8 cellular contexts compared by ENCODE assay signal in the genomic region with DNA sequence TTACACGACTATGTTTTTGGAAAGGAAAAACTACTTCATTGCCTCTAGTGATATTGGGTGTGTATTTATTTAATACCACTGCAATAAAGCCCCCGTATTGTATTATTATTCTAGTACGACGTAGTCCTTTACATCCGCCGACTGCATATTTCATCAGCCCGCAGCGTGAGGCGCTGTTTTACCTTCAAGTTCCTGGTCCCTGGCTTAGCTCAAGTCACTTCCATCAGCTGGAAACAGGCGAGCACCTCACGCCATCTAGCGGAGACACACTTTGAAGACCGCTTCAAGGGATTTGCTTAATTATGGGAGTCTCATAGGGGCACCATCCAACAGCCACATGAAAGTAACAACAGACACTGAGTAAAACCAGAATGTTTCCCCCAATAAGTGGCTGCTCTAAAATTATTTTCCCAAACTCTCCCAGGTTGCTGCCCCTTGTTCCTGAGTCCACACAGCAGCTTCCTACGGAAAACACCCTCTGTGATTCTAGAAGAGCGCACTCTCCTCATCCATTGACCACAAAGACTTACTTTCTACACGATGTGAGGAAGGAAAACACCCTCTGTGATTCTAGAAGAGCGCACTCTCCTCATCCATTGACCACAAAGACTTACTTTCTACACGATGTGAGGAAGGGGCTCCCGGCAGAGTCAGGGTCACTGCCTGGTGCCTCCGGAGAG. TPM values are rescaled to one million over a fixed set of nuclear protein-coding genes. Genes with fewer than 3 reads are reported as not detected.
A peak's percentile ranks its signal among the peaks of the same experiment; 100 is the strongest.
DNase-seq lines count a peak whose midpoint lies in the region; ATAC-seq and TF ChIP-seq lines count a peak whose summit lies in the region.

No MANE protein-coding gene starts in this region.

- no peak overlapping the region for H3K4me3 Mint-ChIP-seq in CD8-positive, alpha-beta T cell

- H3K9me3 Mint-ChIP-seq in CD8-positive, alpha-beta T cell, result peaks cover 2% of the 10 kb centered on the region

- no peaks in the 10 kb centered on the region for H3K27me3 ChIP-seq in CD8-positive, alpha-beta T cell (ENCODE audit: insufficient read depth, low read length)
- no peaks in the 10 kb centered on the region for H3K27me3 ChIP-seq in left lung

- peak; percentile 69 for TF ChIP-seq CTCF in CD8-positive, alpha-beta T cell (IDR thresholded peaks at IDR 0.05)
- peak; percentile 92 for TF ChIP-seq CTCF in choroid plexus epithelial cell (conservative IDR thresholded peaks at IDR 0.05; ENCODE audit: low read depth, low read length)
- peak; percentile 75 to 80 for TF ChIP-seq CTCF in left lung (IDR thresholded peaks at IDR 0.05)

- intact Hi-C loops in CD8-positive, alpha-beta T cell (cut with DNase I, micrococcal nuclease), result loop anchor here (1.0 to 5.0 kb wide), 10 partner anchors 162 to 1615 kb away; no protein-coding TSS in a partner anchor
- intact Hi-C loops in left lung (cut with DNase I), result loop anchor here (5.0 to 10.0 kb wide), 2 partner anchors 160 to 163 kb away; no protein-coding TSS in a partner anchor

- H3K27me3 Mint-ChIP-seq in CD8-positive, alpha-beta T cell (ENCODE audit: low read depth), result peaks cover 4% of the 10 kb centered on the region

- DNase-seq in CD8-positive, alpha-beta T cell, result peak; percentile 55 to 82 (median 72)
- peak; percentile 29 for DNase-seq in NCI-H524 treated with DMSO at 0.1 percent for 48 hours (lab: John Stamatoyannopoulos, UW)
- peak; percentile 85 for DNase-seq in activated CD4-positive, alpha-beta T cell treated with anti-CD3 and anti-CD28 coated beads for 48 hours
- peak; percentile 94 for DNase-seq in choroid plexus epithelial cell (ENCODE audit: low read depth)
- peak; percentile 79 to 80 for DNase-seq in left lung
- peak; percentile 58 to 76 (median 69) for DNase-seq in stimulated activated CD4-positive, alpha-beta T cell treated with anti-CD3 and anti-CD28 coated beads, TNF-alpha, amount 100 ng/mL, for 24 hours (ENCODE audit: low read depth in 3 of 3)

- H3K27ac ChIP-seq in CD8-positive, alpha-beta T cell (ENCODE audit: low read depth, low read length), result no peak overlapping the region
- no peak overlapping the region for H3K27ac ChIP-seq in left lung

- peak; percentile 94 for ATAC-seq in CD8-positive, alpha-beta T cell
- ATAC-seq in GM19397 (IDR thresholded peaks at IDR 0.05; ENCODE audit: unreplicated experiment) (peak; percentile 95), HG03460 (IDR thresholded peaks at IDR 0.05; ENCODE audit: unreplicated experiment) (peak; percentile 83), left lung (peak; percentile 97)

- no peak overlapping the region for H3K27ac Mint-ChIP-seq in CD8-positive, alpha-beta T cell

- peaks cover 2% of the 10 kb centered on the region for H3K36me3 Mint-ChIP-seq in CD8-positive, alpha-beta T cell

- H3K4me1 Mint-ChIP-seq in CD8-positive, alpha-beta T cell (ENCODE audit: low read depth), result peaks cover 4% of the 10 kb centered on the region

- H3K9me3 ChIP-seq in CD8-positive, alpha-beta T cell (ENCODE audit: low read length), result no peaks in the 10 kb centered on the region
- peaks cover 0 to 9% of the 10 kb centered on the region in 2 donors for H3K9me3 ChIP-seq in left lung

- no peak overlapping the region for H3K4me3 ChIP-seq in CD8-positive, alpha-beta T cell (ENCODE audit: low read depth, low read length)
- H3K4me3 ChIP-seq in choroid plexus epithelial cell (ENCODE audit: low read depth, low read length) (no peak overlapping the region), left lung (no peak overlapping the region)

- POLR2A ChIA-PET in CD8-positive, alpha-beta T cell (lab: Charles Lee), result interaction anchor here (0.6 to 1.7 kb wide), 3 partner anchors 162 to 478 kb away, joined by 3 to 10 read pairs (median 4); no protein-coding TSS in a partner anchor

- CTCF ChIA-PET in CD8-positive, alpha-beta T cell (lab: Charles Lee), result interaction anchor here (0.6 to 6.7 kb wide), 43 partner anchors 10 to 1634 kb away, joined by 3 to 143 read pairs (median 4); no protein-coding TSS in a partner anchor

- no peaks in the 10 kb centered on the region for H3K36me3 ChIP-seq in CD8-positive, alpha-beta T cell (ENCODE audit: insufficient read depth, low read length)
- H3K36me3 ChIP-seq in left lung, result no peaks in the 10 kb centered on the region

- no peaks in the 10 kb centered on the region for H3K4me1 ChIP-seq in CD8-positive, alpha-beta T cell (ENCODE audit: insufficient read depth, low read length)
- H3K4me1 ChIP-seq in left lung, result peaks cover 0 to 3% of the 10 kb centered on the region in 2 donors

RNA-seq across cellular contexts. Expression of a gene that starts 15.7 kb away (rescaled TPM):
- total RNA-seq in CD8-positive, alpha-beta T cell, result not detected
- total RNA-seq in left lung, result under 1 TPM in 1 of 2 donors, not detected in 1; 0.55 TPM

RNA-seq across cellular contexts. Expression of a gene that starts 20.6 kb away (rescaled TPM):
- total RNA-seq in CD8-positive, alpha-beta T cell, result not detected
- 1 to 10 TPM; 7.0 to 9.7 TPM for total RNA-seq in left lung

Comparison
In these comparisons a context has a peak if more than half of its experiments do, and no peak if none do; other contexts are left out.
1. DNase-seq: peak in every context shown above with its lines; median percentile 94 in choroid plexus epithelial cell; 85 in activated CD4-positive, alpha-beta T cell treated with anti-CD3 and anti-CD28 coated beads for 48 hours; 80 in left lung; 72 in CD8-positive, alpha-beta T cell; 69 in stimulated activated CD4-positive, alpha-beta T cell treated with anti-CD3 and anti-CD28 coated beads, TNF-alpha, amount 100 ng/mL, for 24 hours; 29 in NCI-H524 treated with DMSO at 0.1 percent for 48 hours.
2. RNA of a gene that starts 20.6 kb away (total RNA-seq): 7.0 to 9.7 TPM in left lung; not detected in CD8-positive, alpha-beta T cell; every median in the first group is over 4 times any median in the second.
3. Peak in every context shown above with its lines, with median percentiles within 50 percentile points of each other: ATAC-seq and CTCF ChIP-seq.